ENCODE assay signal across 18 cellular contexts in the genomic region with DNA sequence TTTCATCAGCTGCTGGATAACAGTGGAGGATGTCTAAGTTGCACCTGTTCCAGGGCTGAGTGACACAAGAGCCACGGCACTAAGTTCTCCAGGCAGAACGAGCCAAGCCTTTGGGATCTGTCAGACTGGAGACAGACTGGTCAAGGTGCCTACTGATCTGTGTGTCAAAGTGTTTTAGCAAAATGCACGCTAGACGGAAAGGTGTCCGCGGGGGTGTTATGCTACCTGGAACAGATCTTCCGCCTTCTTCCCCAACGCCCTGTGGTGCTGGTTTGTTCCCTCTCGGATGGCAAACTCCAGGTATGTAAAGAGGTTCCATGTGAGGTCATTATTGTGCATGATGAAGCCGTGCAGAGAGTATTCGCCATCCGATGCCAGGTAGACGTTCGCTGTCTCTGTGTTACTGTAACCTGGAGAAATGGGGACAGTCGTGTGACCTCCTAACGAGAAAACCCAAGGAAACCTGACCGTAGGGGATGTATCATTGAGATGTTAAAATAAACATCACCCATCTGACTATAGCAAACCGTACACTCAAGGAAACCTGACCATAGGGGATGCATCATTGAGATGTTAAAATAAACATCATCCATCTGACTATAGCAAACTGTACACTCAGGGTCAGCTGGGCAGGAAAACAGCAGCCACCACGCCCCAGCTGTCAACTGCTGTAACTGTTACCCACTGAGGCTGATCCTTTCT. TPM values are rescaled to one million over a fixed set of nuclear protein-coding genes. Genes with fewer than 3 reads are reported as not detected.
DNase-seq lines count a peak whose midpoint lies in the region; TF ChIP-seq lines count a peak whose summit lies in the region.
"Had no signal": no experiment of that assay in that cellular context is flagged by ENCODE, and none has a peak within 500 bp of the region (broad histone marks: within the 10 kb centered on the region; RNA-seq: fewer than 3 reads in every experiment).

No MANE protein-coding gene starts in this region.

- H3K4me1 Mint-ChIP-seq in Calu3 (ENCODE audit: low read depth, unreplicated experiment): no peaks in the 10 kb centered on the region
- H3K4me1 Mint-ChIP-seq: B cell had no signal

- peaks cover 10% of the 10 kb centered on the region for H3K9me3 Mint-ChIP-seq in Calu3 (ENCODE audit: low read depth, unreplicated experiment)

- no peak for TF ChIP-seq CTCF in Calu3 (IDR thresholded peaks at IDR 0.05; ENCODE audit: unreplicated experiment)
- no peak for TF ChIP-seq CTCF in prostate gland (IDR thresholded peaks at IDR 0.05)

- CTCF ChIA-PET in Calu3 (lab: Charles Lee): no interaction called here

- peaks cover 0 to 11% of the 10 kb centered on the region in 2 donors for H3K36me3 ChIP-seq in prostate gland

- 97% methylated on average over 19 of the region's 19 CpGs for WGBS in prostate gland

- no TSS peak for BruUV-seq in Calu3 (replicated peaks; lab: Mats Ljungman, UMichigan)

- intact Hi-C loops in Calu3 (cut with micrococcal nuclease; ENCODE audit: unreplicated experiment): no loop called here
- intact Hi-C loops in prostate gland (cut with DNase I): no loop called here

- peak overlapping the region; percentile 27 for H3K27ac Mint-ChIP-seq in Calu3 (ENCODE audit: unreplicated experiment)
- H3K27ac Mint-ChIP-seq: B cell had no signal

- no peak overlapping the region for H3K4me3 Mint-ChIP-seq in Calu3 (ENCODE audit: low read depth, unreplicated experiment)
- H3K4me3 Mint-ChIP-seq: activated T-cell treated with anti-CD3 and anti-CD28 coated beads, Interleukin-2, amount 50 U/mL, for 4 hours; B cell had no signal

- H3K4me3 ChIP-seq in prostate gland: no peak overlapping the region
- H3K4me3 ChIP-seq: coronary artery, GM23248, SJCRH30 had no signal

- no peaks in the 10 kb centered on the region for H3K9me3 ChIP-seq in prostate gland

- no peak overlapping the region for H3K27ac ChIP-seq in prostate gland
- H3K27ac ChIP-seq: brain microvascular endothelial cell, coronary artery, GM23248, SJCRH30 had no signal

- H3K27me3 Mint-ChIP-seq in Calu3 (ENCODE audit: unreplicated experiment): no peaks in the 10 kb centered on the region
- H3K27me3 Mint-ChIP-seq: B cell had no signal

- peak; percentile 35; the same call in 1 of the 2 replicates for TF ChIP-seq POLR2A in Raji (IDR thresholded peaks at IDR 0.05; ENCODE audit: insufficient read depth, low read depth, low read length)
- TF ChIP-seq POLR2A in prostate gland (IDR thresholded peaks at IDR 0.05): no peak

- DNase-seq in AG20443 (ENCODE audit: low spot score) (peak; percentile 6), Calu3 (no peak), myocyte (ENCODE audit: low read depth) (peak; percentile 66), germinal center (ENCODE audit: low spot score) (no peak), prostate gland (ENCODE audit: low spot score) (no peak), AG08395 (ENCODE audit: low spot score) (no peak)
- DNase-seq in stimulated activated CD8-positive, alpha-beta memory T cell treated with anti-CD3 and anti-CD28 coated beads, Interleukin-4, amount 100 ng/mL, for 48 hours: no peak
- DNase-seq: activated T-cell treated with anti-CD3 and anti-CD28 coated beads, Interleukin-2, amount 50 U/mL, for 4 hours; brain microvascular endothelial cell; Caco-2; GM23248; KBM-7; NCI-H69; T-helper 2 cell had no signal

- peaks cover 50% of the 10 kb centered on the region for H3K36me3 Mint-ChIP-seq in Calu3 (ENCODE audit: insufficient read depth, unreplicated experiment)

- no peaks in the 10 kb centered on the region for H3K4me1 ChIP-seq in prostate gland (replicated peaks)
- H3K4me1 ChIP-seq: Caco-2, SJCRH30 had no signal

- no peaks in the 10 kb centered on the region for H3K27me3 ChIP-seq in prostate gland (replicated peaks; ENCODE audit: insufficient read depth)
- H3K27me3 ChIP-seq: brain microvascular endothelial cell, SJCRH30 had no signal

RNA-seq across cellular contexts. Expression of gene SLC25A6, which starts 29.7 kb away (rescaled TPM):
- total RNA-seq in Calu3 (2022) (139 and 161 TPM in 2 replicates), myocyte (219 and 244 TPM in 2 replicates), prostate gland (100 to 1,000 TPM; 252 to 358 TPM)
- polyA plus RNA-seq in myocyte (2012): 355 TPM

RNA-seq across cellular contexts. Expression of gene ASMTL, which starts 31.1 kb away (rescaled TPM):
- 14.4 and 18.0 TPM in 2 replicates for total RNA-seq in Calu3 (2022)
- 15.8 and 18.8 TPM in 2 replicates for total RNA-seq in myocyte
- polyA plus RNA-seq in myocyte (2012): 44.4 TPM
- 10 to 100 TPM; 43.1 to 44.2 TPM for total RNA-seq in prostate gland

Comparison
In these comparisons a context has a peak if more than half of its experiments do, and no peak if none do; other contexts are left out.
1. DNase-seq: peak in AG20443 (single experiment) and myocyte (single experiment); none in Calu3 (single experiment), stimulated activated CD8-positive, alpha-beta memory T cell treated with anti-CD3 and anti-CD28 coated beads, Interleukin-4, amount 100 ng/mL, for 48 hours (single experiment), germinal center (single experiment), prostate gland (single experiment) and AG08395 (single experiment).